9 cellular contexts compared by ENCODE assay signal in genomic region chr7:75565129-75565528, GRCh38.
A peak's percentile ranks its signal among the peaks of the same experiment; 100 is the strongest.
DNase-seq lines count a peak whose midpoint lies in the region; ATAC-seq and TF ChIP-seq lines count a peak whose summit lies in the region.
"Had no signal": no experiment of that assay in that cellular context is flagged by ENCODE, and none has a peak within 500 bp of the region (broad histone marks: within the 10 kb centered on the region; RNA-seq: fewer than 3 reads in every experiment).

No MANE protein-coding gene starts in this region.

- H3K4me3 ChIP-seq in SJSA1 (no peak overlapping the region), retinal pigment epithelial cell (ENCODE audit: low read length) (no peak overlapping the region)

- no peaks in the 10 kb centered on the region for H3K4me1 Mint-ChIP-seq in natural killer cell treated with Interleukin-12 subunit alpha and Interleukin-12 subunit beta and Interleukin-15 and Interleukin-18, amount 100 ng/mL, for 72 hours (ENCODE audit: low read depth in 2 of 2)
- H3K4me1 Mint-ChIP-seq in activated naive CD4-positive, alpha-beta T cell treated with anti-CD3 and anti-CD28 coated beads, Interleukin-2, amount 10 ng/mL, durations not matched to agents 7 days and 5 days: peaks cover 7% of the 10 kb centered on the region
- H3K4me1 Mint-ChIP-seq: central memory CD8-positive, alpha-beta T cell had no signal

- H3K4me3 Mint-ChIP-seq in natural killer cell treated with Interleukin-12 subunit alpha and Interleukin-12 subunit beta and Interleukin-15 and Interleukin-18, amount 100 ng/mL, for 72 hours: no peak overlapping the region
- H3K4me3 Mint-ChIP-seq in activated naive CD4-positive, alpha-beta T cell treated with anti-CD3 and anti-CD28 coated beads, Interleukin-2, amount 10 ng/mL, durations not matched to agents 7 days and 5 days: no peak overlapping the region
- H3K4me3 Mint-ChIP-seq: central memory CD8-positive, alpha-beta T cell had no signal

- H3K36me3 Mint-ChIP-seq in natural killer cell treated with Interleukin-12 subunit alpha and Interleukin-12 subunit beta and Interleukin-15 and Interleukin-18, amount 100 ng/mL, for 72 hours: peaks cover 6% of the 10 kb centered on the region
- H3K36me3 Mint-ChIP-seq in activated naive CD4-positive, alpha-beta T cell treated with anti-CD3 and anti-CD28 coated beads, Interleukin-2, amount 10 ng/mL, durations not matched to agents 7 days and 5 days: no peaks in the 10 kb centered on the region

- peaks cover 3% of the 10 kb centered on the region for H3K9me3 Mint-ChIP-seq in natural killer cell treated with Interleukin-12 subunit alpha and Interleukin-12 subunit beta and Interleukin-15 and Interleukin-18, amount 100 ng/mL, for 72 hours
- H3K9me3 Mint-ChIP-seq in activated naive CD4-positive, alpha-beta T cell treated with anti-CD3 and anti-CD28 coated beads, Interleukin-2, amount 10 ng/mL, durations not matched to agents 7 days and 5 days: peaks cover 14% of the 10 kb centered on the region

- CTCF ChIA-PET in activated naive CD4-positive, alpha-beta T cell treated with anti-CD3 and anti-CD28 coated beads, Interleukin-2, amount 10 ng/mL, durations not matched to agents 7 days and 5 days (lab: Charles Lee): no interaction called here

- no peaks in the 10 kb centered on the region for H3K27me3 Mint-ChIP-seq in natural killer cell treated with Interleukin-12 subunit alpha and Interleukin-12 subunit beta and Interleukin-15 and Interleukin-18, amount 100 ng/mL, for 72 hours
- peaks cover 6% of the 10 kb centered on the region for H3K27me3 Mint-ChIP-seq in activated naive CD4-positive, alpha-beta T cell treated with anti-CD3 and anti-CD28 coated beads, Interleukin-2, amount 10 ng/mL, durations not matched to agents 7 days and 5 days
- H3K27me3 Mint-ChIP-seq: central memory CD8-positive, alpha-beta T cell had no signal

- DNase-seq in G401 (ENCODE audit: low spot score): peak; percentile 2
- DNase-seq in SJSA1 (ENCODE audit: low read depth in 1 of 2, low spot score in 2 of 2): peak; percentile 70 to 81
- peak; percentile 74 to 88 for DNase-seq in foreskin keratinocyte
- peak; percentile 62 for DNase-seq in retinal pigment epithelial cell (ENCODE audit: low read depth)
- no peak for DNase-seq in natural killer cell treated with Interleukin-12 subunit alpha and Interleukin-12 subunit beta and Interleukin-15 and Interleukin-18, amount 100 ng/mL, for 72 hours (ENCODE audit: low spot score)
- DNase-seq in NCI-H1105 (lab: John Stamatoyannopoulos, UW): no peak
- no peak for DNase-seq in NCI-H2171 (lab: John Stamatoyannopoulos, UW)
- no peak for DNase-seq in activated naive CD4-positive, alpha-beta T cell treated with anti-CD3 and anti-CD28 coated beads, Interleukin-2, amount 10 ng/mL, durations not matched to agents 7 days and 5 days

- in situ Hi-C loops in G401 (cut with HindIII; ENCODE audit: low sequenced_read_pairs): no loop called here

- no peaks in the 10 kb centered on the region for H3K9me3 ChIP-seq in SJSA1 (replicated peaks)

- H3K27ac Mint-ChIP-seq in natural killer cell treated with Interleukin-12 subunit alpha and Interleukin-12 subunit beta and Interleukin-15 and Interleukin-18, amount 100 ng/mL, for 72 hours: no peak overlapping the region
- H3K27ac Mint-ChIP-seq in activated naive CD4-positive, alpha-beta T cell treated with anti-CD3 and anti-CD28 coated beads, Interleukin-2, amount 10 ng/mL, durations not matched to agents 7 days and 5 days: no peak overlapping the region

- H3K27ac ChIP-seq in SJSA1 (peak overlapping the region; percentile 49), foreskin keratinocyte (no peak overlapping the region)

- H3K4me1 ChIP-seq in SJSA1 (replicated peaks) (peaks cover 15% of the 10 kb centered on the region), foreskin keratinocyte (peaks cover 3% of the 10 kb centered on the region)

- TF ChIP-seq CTCF in foreskin keratinocyte (conservative IDR thresholded peaks at IDR 0.05) (no peak), retinal pigment epithelial cell (conservative IDR thresholded peaks at IDR 0.05; ENCODE audit: low read depth, low read length) (no peak)

- H3K27me3 ChIP-seq in SJSA1 (replicated peaks) (no peaks in the 10 kb centered on the region), foreskin keratinocyte (no peaks in the 10 kb centered on the region)

- H3K36me3 ChIP-seq in SJSA1: peaks cover 37% of the 10 kb centered on the region

- peak; percentile 74 for ATAC-seq in foreskin keratinocyte
- ATAC-seq in natural killer cell treated with Interleukin-12 subunit alpha and Interleukin-12 subunit beta and Interleukin-15 and Interleukin-18, amount 100 ng/mL, for 72 hours: no peak

Comparison
In these comparisons a context has a peak if more than half of its experiments do, and no peak if none do; other contexts are left out.
1. DNase-seq: peak in G401 (single experiment), SJSA1 (2 of 2), foreskin keratinocyte (2 of 2) and retinal pigment epithelial cell (single experiment); none in natural killer cell treated with Interleukin-12 subunit alpha and Interleukin-12 subunit beta and Interleukin-15 and Interleukin-18, amount 100 ng/mL, for 72 hours (single experiment), NCI-H1105 (single experiment), NCI-H2171 (single experiment) and activated naive CD4-positive, alpha-beta T cell treated with anti-CD3 and anti-CD28 coated beads, Interleukin-2, amount 10 ng/mL, durations not matched to agents 7 days and 5 days (single experiment).